1 cellular context compared by ENCODE assay signal in genomic region chr2:71362447-71362846, GRCh38.
TF ChIP-seq lines count a peak whose summit lies in the region.

No MANE protein-coding gene starts in this region.

TF ChIP-seq in WTC11, 78 proteins besides CTCF, POLR2A, EP300 and RAD21 (continued from another document):
- TF ChIP-seq TEAD1 (CRISPR knock-in tag; IDR thresholded peaks at IDR 0.05) (no peak), FOXP4 (CRISPR knock-in tag; IDR thresholded peaks at IDR 0.05) (no peak), SP1 (CRISPR knock-in tag; conservative IDR thresholded peaks at IDR 0.05) (no peak), ZNF671 (CRISPR knock-in tag; IDR thresholded peaks at IDR 0.05) (no peak), E2F4 (CRISPR knock-in tag; IDR thresholded peaks at IDR 0.05; ENCODE audit: borderline replicate concordance, low read depth) (no peak), ZNF425 (CRISPR knock-in tag; conservative IDR thresholded peaks at IDR 0.05) (no peak)
TF ChIP-seq in WTC11: peak in this region for 0.
